Comparison of ENCODE assay signal across 14 cellular contexts in the genomic region with DNA sequence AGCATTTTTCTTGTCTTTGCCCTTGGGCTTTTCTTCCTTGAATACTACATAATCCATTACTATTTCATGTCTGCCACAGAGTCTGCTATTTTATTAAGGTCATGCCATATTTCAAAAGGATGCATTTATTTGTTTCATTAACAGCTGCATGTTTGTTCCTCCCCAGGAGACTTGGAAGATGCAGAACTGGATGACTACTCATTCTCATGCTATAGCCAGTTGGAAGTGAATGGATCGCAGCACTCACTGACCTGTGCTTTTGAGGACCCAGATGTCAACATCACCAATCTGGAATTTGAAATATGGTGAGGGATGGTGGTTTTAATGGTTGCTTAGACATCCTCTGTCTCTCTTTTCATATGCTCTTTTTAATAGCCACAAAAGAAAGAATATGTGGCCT. TPM values are rescaled to one million over a fixed set of nuclear protein-coding genes. Genes with fewer than 3 reads are reported as not detected.
DNase-seq lines count a peak whose midpoint lies in the region; ATAC-seq and TF ChIP-seq lines count a peak whose summit lies in the region.
"Had no signal": no experiment of that assay in that cellular context is flagged by ENCODE, and none has a peak within 500 bp of the region (broad histone marks: within the 10 kb centered on the region; RNA-seq: fewer than 3 reads in every experiment).

No MANE protein-coding gene starts in this region.

- POLR2A ChIA-PET in CD4-positive, alpha-beta T cell (lab: Charles Lee) = interaction anchor here (1.1 to 15.7 kb wide), 12 partner anchors 13 to 201 kb away, joined by 3 to 576 read pairs (median 73); no protein-coding TSS in a partner anchor
- POLR2A ChIA-PET in naive thymus-derived CD4-positive, alpha-beta T cell (lab: Charles Lee) = interaction anchor here (0.7 to 18.2 kb wide), 8 partner anchors 4 to 200 kb away, joined by 3 to 1069 read pairs (median 262); partner anchors contain the start of gene IL7R

- H3K36me3 Mint-ChIP-seq in CD4-positive, alpha-beta T cell (ENCODE audit: low read depth) = peaks cover 95% of the 10 kb centered on the region
- peaks cover 86% of the 10 kb centered on the region for H3K36me3 Mint-ChIP-seq in activated naive CD8-positive, alpha-beta T cell treated with anti-CD3 and anti-CD28 coated beads for 36 hours
- H3K36me3 Mint-ChIP-seq in naive thymus-derived CD4-positive, alpha-beta T cell = peaks cover 72 to 87% (median 83%) of the 10 kb centered on the region in 5 donors

- H3K9me3 ChIP-seq in CD4-positive, alpha-beta T cell (ENCODE audit: control insufficient read depth, low read length) = no peaks in the 10 kb centered on the region
- no peaks in the 10 kb centered on the region for H3K9me3 ChIP-seq in naive thymus-derived CD4-positive, alpha-beta T cell (ENCODE audit: control insufficient read depth in 2 of 3, low read length in 3 of 3)
- H3K9me3 ChIP-seq: colonic mucosa had no signal

- no peak for TF ChIP-seq CTCF in CD4-positive, alpha-beta T cell (IDR thresholded peaks at IDR 0.05)
- no peak for TF ChIP-seq CTCF in GM13976 (IDR thresholded peaks at IDR 0.05; ENCODE audit: borderline replicate concordance, control extremely low read depth, extremely low read depth, insufficient read depth, missing control alignments)

- no peaks in the 10 kb centered on the region for H3K9me3 Mint-ChIP-seq in CD4-positive, alpha-beta T cell
- peaks cover 16% of the 10 kb centered on the region for H3K9me3 Mint-ChIP-seq in activated naive CD8-positive, alpha-beta T cell treated with anti-CD3 and anti-CD28 coated beads for 36 hours
- H3K9me3 Mint-ChIP-seq in naive thymus-derived CD4-positive, alpha-beta T cell = peaks cover 0 to 7% (median 2%) of the 10 kb centered on the region in 11 donors

- CTCF ChIA-PET in CD4-positive, alpha-beta T cell (lab: Charles Lee) = interaction anchor here (1.4 to 5.7 kb wide), 4 partner anchors 49 to 209 kb away, joined by 3 to 39 read pairs (median 10); no protein-coding TSS in a partner anchor
- CTCF ChIA-PET in naive thymus-derived CD4-positive, alpha-beta T cell (lab: Charles Lee) = interaction anchor here (0.6 to 7.1 kb wide), 5 partner anchors 38 to 81 kb away, joined by 3 to 61 read pairs (median 4); no protein-coding TSS in a partner anchor

- H3K36me3 ChIP-seq in naive thymus-derived CD4-positive, alpha-beta T cell (ENCODE audit: control insufficient read depth in 2 of 3, insufficient read depth in 3 of 3, low read length in 3 of 3) = peaks cover 47 to 70% (median 53%) of the 10 kb centered on the region in 3 experiments
- H3K36me3 ChIP-seq: colonic mucosa had no signal

- H3K4me1 ChIP-seq in naive thymus-derived CD4-positive, alpha-beta T cell (ENCODE audit: control insufficient read depth in 2 of 2, insufficient read depth in 2 of 2, low read length in 2 of 2) = peaks cover 21 to 33% of the 10 kb centered on the region in 2 donors
- H3K4me1 ChIP-seq: colonic mucosa had no signal

- peak overlapping the region; percentile 80 for H3K4me3 ChIP-seq in naive thymus-derived CD4-positive, alpha-beta T cell (ENCODE audit: low read length)
- H3K4me3 ChIP-seq: colonic mucosa had no signal

- intact Hi-C loops in CD4-positive, alpha-beta T cell (cut with DNase I, micrococcal nuclease) = loop anchor here in 1 of 2 experiments (2.0 to 5.0 kb wide), 4 partner anchors 14 to 203 kb away; no protein-coding TSS in a partner anchor
- intact Hi-C loops in naive thymus-derived CD4-positive, alpha-beta T cell (cut with micrococcal nuclease) = no loop called here

- H3K4me1 Mint-ChIP-seq in CD4-positive, alpha-beta T cell (ENCODE audit: low read depth) = peaks cover 73% of the 10 kb centered on the region
- H3K4me1 Mint-ChIP-seq in activated naive CD8-positive, alpha-beta T cell treated with anti-CD3 and anti-CD28 coated beads for 36 hours = peaks cover 79% of the 10 kb centered on the region
- H3K4me1 Mint-ChIP-seq in naive thymus-derived CD4-positive, alpha-beta T cell = peaks cover 19 to 69% (median 63%) of the 10 kb centered on the region in 7 donors

- H3K27ac Mint-ChIP-seq in CD4-positive, alpha-beta T cell = peak overlapping the region; percentile 99
- peak overlapping the region; percentile 92 for H3K27ac Mint-ChIP-seq in activated naive CD8-positive, alpha-beta T cell treated with anti-CD3 and anti-CD28 coated beads for 36 hours
- peak overlapping the region; percentile 89 to 99 (median 95) for H3K27ac Mint-ChIP-seq in naive thymus-derived CD4-positive, alpha-beta T cell

- no peak for ATAC-seq in CD4-positive, alpha-beta T cell (ENCODE audit: poor library complexity)
- ATAC-seq in naive thymus-derived CD4-positive, alpha-beta T cell = no peak
- ATAC-seq in HG03571 (IDR thresholded peaks at IDR 0.05; ENCODE audit: unreplicated experiment) = no peak
- ATAC-seq in HG03095 (IDR thresholded peaks at IDR 0.05; ENCODE audit: unreplicated experiment) = no peak
- no peak for ATAC-seq in HG03196 (IDR thresholded peaks at IDR 0.05; ENCODE audit: unreplicated experiment)

- H3K27me3 ChIP-seq in CD4-positive, alpha-beta T cell (ENCODE audit: control insufficient read depth, insufficient read depth, low read length) = no peaks in the 10 kb centered on the region
- no peaks in the 10 kb centered on the region for H3K27me3 ChIP-seq in naive thymus-derived CD4-positive, alpha-beta T cell (ENCODE audit: control insufficient read depth in 2 of 2, insufficient read depth in 2 of 2, low read length in 2 of 2)
- H3K27me3 ChIP-seq: colonic mucosa had no signal

- H3K4me3 Mint-ChIP-seq in CD4-positive, alpha-beta T cell = peak overlapping the region; percentile 93
- H3K4me3 Mint-ChIP-seq in activated naive CD8-positive, alpha-beta T cell treated with anti-CD3 and anti-CD28 coated beads for 36 hours = peak overlapping the region; percentile 84
- peak overlapping the region; percentile 87 to 99 (median 94) for H3K4me3 Mint-ChIP-seq in naive thymus-derived CD4-positive, alpha-beta T cell

- in situ Hi-C loops in GM13976 (cut with MboI; ENCODE audit: low sequenced_read_pairs, unreplicated experiment) = no loop called here

- DNase-seq in CD4-positive, alpha-beta T cell = no peak
- DNase-seq in HS-5 (ENCODE audit: low read depth) (peak; percentile 53), GM13976 (ENCODE audit: low spot score) (no peak)
- DNase-seq in activated naive CD8-positive, alpha-beta T cell treated with anti-CD3 and anti-CD28 coated beads for 36 hours = no peak
- DNase-seq in naive thymus-derived CD4-positive, alpha-beta T cell = no peak
- DNase-seq: activated gamma-delta T cell, colonic mucosa, NCI-H1048, NCI-H510A treated with DMSO at 0.1 percent for 48 hours, SHP77 had no signal

- H3K27ac ChIP-seq in CD4-positive, alpha-beta T cell (ENCODE audit: low read depth, low read length) = peak overlapping the region; percentile 24
- H3K27ac ChIP-seq in naive thymus-derived CD4-positive, alpha-beta T cell (ENCODE audit: low read depth, low read length) = peak overlapping the region; percentile 98
- H3K27ac ChIP-seq: colonic mucosa had no signal

- H3K27me3 Mint-ChIP-seq in CD4-positive, alpha-beta T cell = no peaks in the 10 kb centered on the region
- H3K27me3 Mint-ChIP-seq in activated naive CD8-positive, alpha-beta T cell treated with anti-CD3 and anti-CD28 coated beads for 36 hours = no peaks in the 10 kb centered on the region
- no peaks in the 10 kb centered on the region for H3K27me3 Mint-ChIP-seq in naive thymus-derived CD4-positive, alpha-beta T cell

RNA-seq across cellular contexts. Expression of gene IL7R, which starts 4.0 kb away (rescaled TPM):
- 100 to 1,000 TPM; 623 to 638 TPM for total RNA-seq in CD4-positive, alpha-beta T cell
- 100 to 1,000 TPM; 112 to 117 TPM for total RNA-seq in activated naive CD8-positive, alpha-beta T cell treated with anti-CD3 and anti-CD28 coated beads for 36 hours
- 1,000 to 10,000 TPM in 2 of 5 experiments, 100 to 1,000 TPM in 3; 341 to 1,298 (median 608) TPM for total RNA-seq in naive thymus-derived CD4-positive, alpha-beta T cell
- 100 to 1,000 TPM; 690 to 965 TPM for polyA plus RNA-seq in naive thymus-derived CD4-positive, alpha-beta T cell
- total RNA-seq: H1 had no signal
- polyA plus RNA-seq: H1 had no signal
